In the genomic region with DNA sequence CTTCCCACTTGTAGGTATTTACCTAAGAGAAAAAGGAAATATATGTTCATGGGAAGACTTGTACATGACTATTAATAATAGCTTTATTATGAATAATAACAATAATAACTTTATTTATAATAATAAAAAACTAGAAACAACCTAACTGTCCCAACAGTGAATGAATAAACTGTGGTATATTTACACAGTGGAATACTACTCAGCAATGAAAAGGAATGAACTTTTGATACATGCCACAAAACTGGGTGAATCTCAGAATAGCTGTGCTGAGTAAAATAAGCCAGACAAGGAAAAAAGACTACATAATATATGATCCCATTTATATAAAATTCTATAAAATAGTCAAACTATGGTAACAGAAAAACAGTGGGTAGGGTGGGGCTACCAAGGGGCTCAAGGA, we compare ENCODE assay signal across 35 cellular contexts.
"Had no signal": no experiment of that assay in that cellular context is flagged by ENCODE, and none has a peak within 500 bp of the region (broad histone marks: within the 10 kb centered on the region; RNA-seq: fewer than 3 reads in every experiment).

No MANE protein-coding gene starts in this region.

- H3K9me3 ChIP-seq: MG63 had no signal

- H3K36me3 ChIP-seq: MG63 had no signal

- H3K27me3 ChIP-seq: MG63 had no signal

- DNase-seq: Karpas-422, Kasumi-1, MG63, MM.1S, MV-4-11, NCI-H1048, NCI-H1092, NCI-H1092 treated with DMSO at 0.1 percent for 48 hours, NCI-H1105, NCI-H1105 treated with DMSO at 0.1 percent for 48 hours, NCI-H1417, NCI-H1417 treated with DMSO at 0.1 percent for 48 hours, NCI-H1436, NCI-H1436 treated with DMSO at 0.1 percent for 48 hours, NCI-H146, NCI-H1694, NCI-H1694 treated with DMSO at 0.1 percent for 48 hours, NCI-H187, NCI-H187 treated with DMSO at 0.1 percent for 48 hours, NCI-H1930, NCI-H2029, NCI-H2029 treated with DMSO at 0.1 percent for 48 hours, NCI-H2081, NCI-H2081 treated with DMSO at 0.1 percent for 48 hours, NCI-H2107, NCI-H2171, NCI-H2171 treated with DMSO at 0.1 percent for 48 hours, NCI-H2227 treated with DMSO at 0.1 percent for 48 hours, NCI-H226, NCI-H345, NCI-H446, NCI-H446 treated with DMSO at 0.1 percent for 48 hours, NCI-H510A, NCI-H510A treated with DMSO at 0.1 percent for 48 hours, NCI-H524 had no signal

- H3K4me3 ChIP-seq: MG63 had no signal
